17 cellular contexts compared by ENCODE assay signal in the genomic region with DNA sequence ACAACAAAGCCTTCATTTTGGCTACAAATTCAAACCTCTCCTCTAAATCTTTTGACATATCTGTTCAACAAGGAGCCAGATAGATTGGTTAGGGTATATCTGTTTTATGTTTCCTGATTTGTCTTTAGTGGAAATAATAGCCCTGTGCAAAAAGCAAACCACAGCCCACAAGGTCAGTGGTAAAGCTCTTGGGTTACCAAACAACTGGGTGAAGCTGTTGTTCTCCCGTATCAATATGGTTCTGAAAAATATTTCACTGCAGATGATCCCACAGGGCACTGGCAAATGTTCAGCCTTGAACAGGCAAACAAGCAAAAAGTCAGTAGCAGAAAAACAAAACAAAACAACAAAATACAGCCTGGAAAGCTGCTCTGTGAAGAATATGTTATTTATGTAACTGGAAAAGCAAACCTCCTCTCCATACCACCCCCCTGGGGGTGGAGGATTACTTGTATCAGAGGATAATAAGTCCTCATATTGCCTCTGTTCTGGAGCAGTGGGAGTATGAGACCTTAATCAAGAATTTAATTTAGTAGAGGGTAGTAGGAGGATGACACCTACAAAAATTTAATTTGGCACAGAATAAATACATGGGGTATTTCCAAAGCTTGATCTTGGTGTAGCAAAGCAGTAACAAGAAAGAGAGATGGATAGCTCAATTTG. TPM values are rescaled to one million over a fixed set of nuclear protein-coding genes. Genes with fewer than 3 reads are reported as not detected.
DNase-seq lines count a peak whose midpoint lies in the region; ATAC-seq lines count a peak whose summit lies in the region.
"Had no signal": no experiment of that assay in that cellular context is flagged by ENCODE, and none has a peak within 500 bp of the region (broad histone marks: within the 10 kb centered on the region; RNA-seq: fewer than 3 reads in every experiment).

No MANE protein-coding gene starts in this region.

- DNase-seq in activated T-cell treated with anti-CD3 and anti-CD28 coated beads, Interleukin-2, amount 50 U/mL, for 72 hours, result no peak
- DNase-seq in activated T-cell treated with anti-CD3 and anti-CD28 coated beads, Interleukin-2, amount 50 U/mL, for 4 hours, result no peak
- DNase-seq in OCI-M1 (lab: John Stamatoyannopoulos, UW) (peak; percentile 18), left kidney (ENCODE audit: low read depth, low spot score) (peak; percentile 21), T-helper 17 cell (no peak)
- DNase-seq: Caco-2, DMS153, NCI-H1436 treated with DMSO at 0.1 percent for 48 hours, NCI-H2029 treated with DMSO at 0.1 percent for 48 hours, NCI-H2171 treated with DMSO at 0.1 percent for 48 hours, NCI-H510A treated with DMSO at 0.1 percent for 48 hours, NCI-H82 had no signal

- no peaks in the 10 kb centered on the region for H3K36me3 Mint-ChIP-seq in activated T-cell treated with anti-CD3 and anti-CD28 coated beads, Interleukin-2, amount 50 U/mL, for 72 hours (ENCODE audit: insufficient read depth in 2 of 2)
- no peaks in the 10 kb centered on the region for H3K36me3 Mint-ChIP-seq in activated T-cell treated with anti-CD3 and anti-CD28 coated beads, Interleukin-2, amount 50 U/mL, for 4 hours (ENCODE audit: insufficient read depth)
- H3K36me3 Mint-ChIP-seq in T-helper 17 cell (ENCODE audit: low read depth), result no peaks in the 10 kb centered on the region
- H3K36me3 Mint-ChIP-seq: IgD-negative memory B cell had no signal

- H3K4me3 Mint-ChIP-seq in activated T-cell treated with anti-CD3 and anti-CD28 coated beads, Interleukin-2, amount 50 U/mL, for 72 hours, result peak overlapping the region; percentile 6 to 58
- no peak overlapping the region for H3K4me3 Mint-ChIP-seq in activated T-cell treated with anti-CD3 and anti-CD28 coated beads, Interleukin-2, amount 50 U/mL, for 4 hours
- no peak overlapping the region for H3K4me3 Mint-ChIP-seq in T-helper 17 cell
- H3K4me3 Mint-ChIP-seq: IgD-negative memory B cell had no signal

- H3K9me3 Mint-ChIP-seq in activated T-cell treated with anti-CD3 and anti-CD28 coated beads, Interleukin-2, amount 50 U/mL, for 72 hours, result peaks cover 0 to 3% of the 10 kb centered on the region in 2 donors
- H3K9me3 Mint-ChIP-seq in activated T-cell treated with anti-CD3 and anti-CD28 coated beads, Interleukin-2, amount 50 U/mL, for 4 hours, result no peaks in the 10 kb centered on the region
- H3K9me3 Mint-ChIP-seq: IgD-negative memory B cell had no signal

- peaks cover 27% of the 10 kb centered on the region for H3K4me1 Mint-ChIP-seq in activated T-cell treated with anti-CD3 and anti-CD28 coated beads, Interleukin-2, amount 50 U/mL, for 72 hours (ENCODE audit: low read depth)
- peaks cover 16% of the 10 kb centered on the region for H3K4me1 Mint-ChIP-seq in activated T-cell treated with anti-CD3 and anti-CD28 coated beads, Interleukin-2, amount 50 U/mL, for 4 hours (ENCODE audit: low read depth)
- peaks cover 4% of the 10 kb centered on the region for H3K4me1 Mint-ChIP-seq in T-helper 17 cell

- peak overlapping the region; percentile 85 for H3K27ac Mint-ChIP-seq in activated T-cell treated with anti-CD3 and anti-CD28 coated beads, Interleukin-2, amount 50 U/mL, for 72 hours
- H3K27ac Mint-ChIP-seq in T-helper 17 cell, result no peak overlapping the region
- H3K27ac Mint-ChIP-seq: IgD-negative memory B cell had no signal

- 66% methylated on average over 1 of the region's 1 CpG for WGBS in thymus

- no peak overlapping the region for H3K4me3 ChIP-seq in thymus (ENCODE audit: low read length)
- H3K4me3 ChIP-seq: HAP-1 had no signal

- no peaks in the 10 kb centered on the region for H3K27me3 Mint-ChIP-seq in activated T-cell treated with anti-CD3 and anti-CD28 coated beads, Interleukin-2, amount 50 U/mL, for 72 hours (ENCODE audit: low read depth)
- H3K27me3 Mint-ChIP-seq in activated T-cell treated with anti-CD3 and anti-CD28 coated beads, Interleukin-2, amount 50 U/mL, for 4 hours (ENCODE audit: low read depth), result peaks cover 1% of the 10 kb centered on the region
- peaks cover 5% of the 10 kb centered on the region for H3K27me3 Mint-ChIP-seq in T-helper 17 cell
- H3K27me3 Mint-ChIP-seq: IgD-negative memory B cell had no signal

- ATAC-seq in activated T-cell treated with anti-CD3 and anti-CD28 coated beads, Interleukin-2, amount 50 U/mL, for 72 hours (replicated peaks in 1 of 2), result no peak
- no peak for ATAC-seq in activated T-cell treated with anti-CD3 and anti-CD28 coated beads, Interleukin-2, amount 50 U/mL, for 4 hours
- ATAC-seq in GM21723 (IDR thresholded peaks at IDR 0.05; ENCODE audit: unreplicated experiment), result no peak
- ATAC-seq in T-helper 17 cell, result no peak
- ATAC-seq: Panc1 had no signal

- H3K27me3 ChIP-seq in thymus (ENCODE audit: control insufficient read depth, insufficient read depth), result no peaks in the 10 kb centered on the region

- peak overlapping the region; percentile 18 for H3K27ac ChIP-seq in thymus (ENCODE audit: low read depth)

- H3K9me3 ChIP-seq in thymus (ENCODE audit: control insufficient read depth) (no peaks in the 10 kb centered on the region), T-helper 17 cell (ENCODE audit: control insufficient read depth, low read length, poor library complexity, severe bottlenecking) (no peaks in the 10 kb centered on the region)
- H3K9me3 ChIP-seq: Caco-2, HAP-1 had no signal

- peaks cover 10% of the 10 kb centered on the region for H3K4me1 ChIP-seq in thymus (ENCODE audit: control insufficient read depth, insufficient read depth, low read length)

- no peaks in the 10 kb centered on the region for H3K36me3 ChIP-seq in thymus (ENCODE audit: control insufficient read depth, insufficient read depth)
- H3K36me3 ChIP-seq: HAP-1 had no signal

RNA-seq across cellular contexts. Expression of gene PTBP3, which starts 20.8 kb away (rescaled TPM):
- total RNA-seq in activated T-cell treated with anti-CD3 and anti-CD28 coated beads, Interleukin-2, amount 50 U/mL, for 72 hours, result 100 to 1,000 TPM; 125 to 138 TPM
- total RNA-seq in activated T-cell treated with anti-CD3 and anti-CD28 coated beads, Interleukin-2, amount 50 U/mL, for 4 hours, result 10 to 100 TPM; 73.1 to 81.1 (median 73.5) TPM
- 32.8 TPM for polyA plus RNA-seq in thymus
- total RNA-seq in T-helper 17 cell, result 100 to 1,000 TPM; 132 to 140 TPM

RNA-seq across cellular contexts. Expression of gene HSDL2, which starts 25.7 kb away (rescaled TPM):
- total RNA-seq in activated T-cell treated with anti-CD3 and anti-CD28 coated beads, Interleukin-2, amount 50 U/mL, for 72 hours, result 10 to 100 TPM; 27.3 to 33.1 TPM
- total RNA-seq in activated T-cell treated with anti-CD3 and anti-CD28 coated beads, Interleukin-2, amount 50 U/mL, for 4 hours, result 1 to 10 TPM; 4.7 to 7.8 (median 5.7) TPM
- polyA plus RNA-seq in thymus, result 28.6 TPM
- 10 to 100 TPM in 1 of 2 donors, 1 to 10 TPM in 1; 7.9 to 10.1 TPM for total RNA-seq in T-helper 17 cell

Comparison
In these comparisons a context has a peak if more than half of its experiments do, and no peak if none do; other contexts are left out.
1. H3K4me3 Mint-ChIP-seq: peak in activated T-cell treated with anti-CD3 and anti-CD28 coated beads, Interleukin-2, amount 50 U/mL, for 72 hours (2 of 2); none in activated T-cell treated with anti-CD3 and anti-CD28 coated beads, Interleukin-2, amount 50 U/mL, for 4 hours (single experiment) and T-helper 17 cell (single experiment).
2. DNase-seq: peak in OCI-M1 (single experiment) and left kidney (single experiment); none in activated T-cell treated with anti-CD3 and anti-CD28 coated beads, Interleukin-2, amount 50 U/mL, for 72 hours (0 of 2), activated T-cell treated with anti-CD3 and anti-CD28 coated beads, Interleukin-2, amount 50 U/mL, for 4 hours (single experiment) and T-helper 17 cell (0 of 3).